In the genomic region with DNA sequence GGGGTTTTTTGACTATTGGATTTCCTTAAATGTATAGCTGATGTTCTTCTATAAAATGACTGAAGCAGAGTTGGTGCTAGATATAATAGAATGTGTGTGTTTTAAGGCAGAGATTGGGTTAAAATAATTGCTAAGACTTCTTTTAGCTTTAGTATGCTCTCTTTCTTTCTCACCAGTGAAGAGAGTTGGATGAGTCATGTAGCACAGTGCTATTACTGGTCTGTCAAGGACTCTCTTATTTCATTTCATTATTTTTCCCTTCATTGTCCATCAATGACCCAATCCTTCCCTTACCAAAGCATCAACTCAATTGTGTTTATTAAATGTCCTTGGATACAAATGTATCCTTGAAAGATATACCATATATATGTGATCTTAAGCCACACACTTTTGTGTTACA, we compare ENCODE assay signal across 1 cellular context.
TF ChIP-seq lines count a peak whose summit lies in the region.

No MANE protein-coding gene starts in this region.

TF ChIP-seq in SK-N-SH treated with all-trans-retinoic acid at 6 μM for 48 hours, 23 proteins besides CTCF, POLR2A, EP300 and RAD21 (continued from another document):
- no peak for TF ChIP-seq CSRNP3 (CRISPR knock-in tag; IDR thresholded peaks at IDR 0.05)
- no peak for TF ChIP-seq PPARA (CRISPR knock-in tag; IDR thresholded peaks at IDR 0.05; ENCODE audit: borderline replicate concordance)
- TF ChIP-seq ZC3H10 (CRISPR knock-in tag; IDR thresholded peaks at IDR 0.05) = no peak
- no peak for TF ChIP-seq ESRRG (CRISPR knock-in tag; IDR thresholded peaks at IDR 0.05)
- TF ChIP-seq, protein P1, sequence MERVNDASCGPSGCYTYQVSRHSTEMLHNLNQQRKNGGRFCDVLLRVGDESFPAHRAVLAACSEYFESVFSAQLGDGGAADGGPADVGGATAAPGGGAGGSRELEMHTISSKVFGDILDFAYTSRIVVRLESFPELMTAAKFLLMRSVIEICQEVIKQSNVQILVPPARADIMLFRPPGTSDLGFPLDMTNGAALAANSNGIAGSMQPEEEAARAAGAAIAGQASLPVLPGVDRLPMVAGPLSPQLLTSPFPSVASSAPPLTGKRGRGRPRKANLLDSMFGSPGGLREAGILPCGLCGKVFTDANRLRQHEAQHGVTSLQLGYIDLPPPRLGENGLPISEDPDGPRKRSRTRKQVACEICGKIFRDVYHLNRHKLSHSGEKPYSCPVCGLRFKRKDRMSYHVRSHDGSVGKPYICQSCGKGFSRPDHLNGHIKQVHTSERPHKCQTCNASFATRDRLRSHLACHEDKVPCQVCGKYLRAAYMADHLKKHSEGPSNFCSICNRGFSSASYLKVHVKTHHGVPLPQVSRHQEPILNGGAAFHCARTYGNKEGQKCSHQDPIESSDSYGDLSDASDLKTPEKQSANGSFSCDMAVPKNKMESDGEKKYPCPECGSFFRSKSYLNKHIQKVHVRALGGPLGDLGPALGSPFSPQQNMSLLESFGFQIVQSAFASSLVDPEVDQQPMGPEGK (CRISPR knock-in tag; IDR thresholded peaks at IDR 0.05; ENCODE audit: borderline replicate concordance) = no peak
- TF ChIP-seq ZFP3 (CRISPR knock-in tag; IDR thresholded peaks at IDR 0.05) = no peak
- no peak for TF ChIP-seq GLIS3 (CRISPR knock-in tag; IDR thresholded peaks at IDR 0.05)
- TF ChIP-seq SNAI2 (CRISPR knock-in tag; IDR thresholded peaks at IDR 0.05) = no peak
- TF ChIP-seq ZNF565 (CRISPR knock-in tag; conservative IDR thresholded peaks at IDR 0.05; ENCODE audit: low read depth) = no peak
- TF ChIP-seq ARNTL (CRISPR knock-in tag; IDR thresholded peaks at IDR 0.05; ENCODE audit: borderline replicate concordance, low read depth) = no peak
- TF ChIP-seq TCF4 (CRISPR knock-in tag; IDR thresholded peaks at IDR 0.05; ENCODE audit: borderline replicate concordance) = no peak
- no peak for TF ChIP-seq ISL1 (CRISPR knock-in tag; IDR thresholded peaks at IDR 0.05)
